ENCODE assay signal across 22 cellular contexts in the genomic region with DNA sequence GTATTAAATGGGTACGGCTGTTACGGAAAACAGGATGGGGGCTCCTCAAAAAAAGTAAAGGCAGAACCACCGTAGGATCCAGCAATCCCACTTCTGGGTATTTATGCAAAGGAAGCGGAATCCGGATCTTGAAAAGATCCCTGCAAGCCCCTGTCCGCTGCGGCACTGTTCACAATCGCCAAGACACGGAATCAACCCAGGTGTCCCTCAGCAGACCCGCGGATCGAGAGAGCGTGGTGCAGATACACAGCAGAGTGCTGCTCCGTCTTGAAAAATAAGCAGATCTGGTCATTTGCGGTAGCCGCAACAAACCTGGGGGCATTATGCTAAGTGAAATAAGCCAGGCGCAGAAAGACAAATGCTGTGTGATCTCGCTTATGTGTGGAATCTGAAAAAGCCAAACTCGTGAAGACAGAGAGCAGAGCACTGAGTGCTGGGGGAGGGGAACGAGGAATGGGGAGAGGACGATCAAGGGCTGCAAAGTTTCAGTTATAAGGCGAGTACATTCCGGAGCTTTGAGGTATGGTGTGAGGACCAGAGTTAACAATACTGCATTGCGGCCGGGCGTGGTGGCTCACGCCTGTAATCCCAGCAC. TPM values are rescaled to one million over a fixed set of nuclear protein-coding genes. Genes with fewer than 3 reads are reported as not detected.
A peak's percentile ranks its signal among the peaks of the same experiment; 100 is the strongest.
DNase-seq lines count a peak whose midpoint lies in the region; ATAC-seq and TF ChIP-seq lines count a peak whose summit lies in the region.
"Had no signal": no experiment of that assay in that cellular context is flagged by ENCODE, and none has a peak within 500 bp of the region (broad histone marks: within the 10 kb centered on the region; RNA-seq: fewer than 3 reads in every experiment).

No MANE protein-coding gene starts in this region.

- no peak overlapping the region for H3K9ac ChIP-seq in muscle layer of colon (ENCODE audit: low read length)

- ATAC-seq in left cardiac atrium (no peak), left ventricle myocardium superior (no peak), GM21423 (IDR thresholded peaks at IDR 0.05; ENCODE audit: unreplicated experiment) (no peak)
- ATAC-seq: PC-3 had no signal

- H3K4me1 ChIP-seq in left ventricle myocardium inferior (no peaks in the 10 kb centered on the region), muscle layer of colon (ENCODE audit: insufficient read depth, low read length) (peaks cover 17% of the 10 kb centered on the region)
- H3K4me1 ChIP-seq: HAP-1 had no signal

- intact Hi-C loops in left ventricle myocardium inferior (cut with micrococcal nuclease) (no loop called here), left cardiac atrium (cut with DNase I) (no loop called here), left ventricle myocardium superior (cut with micrococcal nuclease) (no loop called here)

- H3K27ac ChIP-seq in left ventricle myocardium inferior (replicated peaks) (no peak overlapping the region), muscle layer of colon (ENCODE audit: low read depth, low read length) (peak overlapping the region; percentile 32)

- H3K36me3 ChIP-seq in left ventricle myocardium inferior (no peaks in the 10 kb centered on the region), muscle layer of colon (ENCODE audit: insufficient read depth, low read length) (no peaks in the 10 kb centered on the region)
- H3K36me3 ChIP-seq: HAP-1 had no signal

- CTCF ChIA-PET in GM10248 (lab: Yijun Ruan, JAX): no interaction called here

- POLR2A ChIA-PET in GM10248 (lab: Yijun Ruan, JAX): no interaction called here

- H3K27me3 ChIP-seq in left ventricle myocardium inferior (ENCODE audit: low read depth): peaks cover 74% of the 10 kb centered on the region
- H3K27me3 ChIP-seq in muscle layer of colon (ENCODE audit: control insufficient read depth in 1 of 2, insufficient read depth in 2 of 2, low read length in 2 of 2): no peaks in the 10 kb centered on the region

- DNase-seq in left ventricle myocardium inferior (peak; percentile 2), left cardiac atrium (no peak), left ventricle myocardium superior (peak; percentile 6), GM10248 (ENCODE audit: extremely low spot score) (no peak), mesenteric fat pad (ENCODE audit: low spot score) (no peak), NCI-H2107 treated with DMSO at 0.1 percent for 48 hours (lab: John Stamatoyannopoulos, UW; ENCODE audit: unreplicated experiment) (no peak)
- DNase-seq: DMS153; DND-41; GOT3; KG1; MM.1S; NCI-H2029 treated with DMSO at 0.1 percent for 48 hours; NCI-H345; NCI-H526; NCI-H82; NK-92 treated with Interleukin-12 subunit alpha and Interleukin-12 subunit beta, amount 100 ng/mL, for 24 hours; PC-3; SHP77 had no signal

- H3K9me3 ChIP-seq in left ventricle myocardium inferior (replicated peaks) (no peaks in the 10 kb centered on the region), muscle layer of colon (ENCODE audit: low read length) (no peaks in the 10 kb centered on the region)
- H3K9me3 ChIP-seq: HAP-1 had no signal

- H3K4me3 ChIP-seq in left ventricle myocardium inferior: no peak overlapping the region
- H3K4me3 ChIP-seq in muscle layer of colon (ENCODE audit: low read depth in 1 of 2, low read length in 2 of 2): peak overlapping the region in 1 of 2 donors; percentile 45
- H3K4me3 ChIP-seq: HAP-1 had no signal

- TF ChIP-seq CTCF in left ventricle myocardium inferior (IDR thresholded peaks at IDR 0.05; ENCODE audit: borderline replicate concordance): no peak
- no peak for TF ChIP-seq CTCF in GM10248 (IDR thresholded peaks at IDR 0.05; ENCODE audit: control extremely low read depth, extremely low read depth, low read depth, missing control alignments)

RNA-seq across cellular contexts. Expression of a gene that starts 41.3 kb away (rescaled TPM):
- total RNA-seq in left ventricle myocardium inferior: not detected
- not detected for total RNA-seq in left cardiac atrium
- total RNA-seq in left ventricle myocardium superior: not detected
- not detected for total RNA-seq in mesenteric fat pad
- total RNA-seq: SK-MEL-5 had no signal

RNA-seq across cellular contexts. Expression of a gene that starts 46.3 kb away (rescaled TPM):
- total RNA-seq in left ventricle myocardium inferior (9.8 TPM), left cardiac atrium (1 to 10 TPM; 8.9 TPM), left ventricle myocardium superior (11.1 TPM), mesenteric fat pad (7.2 TPM)

RNA-seq across cellular contexts. Expression of a gene that starts 54.7 kb away (rescaled TPM):
- total RNA-seq in left ventricle myocardium inferior: 19.2 TPM
- total RNA-seq in left cardiac atrium: 10 to 100 TPM; 23.3 to 23.6 TPM
- 21.0 TPM for total RNA-seq in left ventricle myocardium superior
- total RNA-seq in mesenteric fat pad: 47.3 TPM

Comparison
In these comparisons a context has a peak if more than half of its experiments do, and no peak if none do; other contexts are left out.
1. DNase-seq: peak in left ventricle myocardium inferior (single experiment) and left ventricle myocardium superior (single experiment); none in left cardiac atrium (single experiment), GM10248 (single experiment), mesenteric fat pad (single experiment) and NCI-H2107 treated with DMSO at 0.1 percent for 48 hours (single experiment).